8 cellular contexts compared by ENCODE assay signal in the genomic region with DNA sequence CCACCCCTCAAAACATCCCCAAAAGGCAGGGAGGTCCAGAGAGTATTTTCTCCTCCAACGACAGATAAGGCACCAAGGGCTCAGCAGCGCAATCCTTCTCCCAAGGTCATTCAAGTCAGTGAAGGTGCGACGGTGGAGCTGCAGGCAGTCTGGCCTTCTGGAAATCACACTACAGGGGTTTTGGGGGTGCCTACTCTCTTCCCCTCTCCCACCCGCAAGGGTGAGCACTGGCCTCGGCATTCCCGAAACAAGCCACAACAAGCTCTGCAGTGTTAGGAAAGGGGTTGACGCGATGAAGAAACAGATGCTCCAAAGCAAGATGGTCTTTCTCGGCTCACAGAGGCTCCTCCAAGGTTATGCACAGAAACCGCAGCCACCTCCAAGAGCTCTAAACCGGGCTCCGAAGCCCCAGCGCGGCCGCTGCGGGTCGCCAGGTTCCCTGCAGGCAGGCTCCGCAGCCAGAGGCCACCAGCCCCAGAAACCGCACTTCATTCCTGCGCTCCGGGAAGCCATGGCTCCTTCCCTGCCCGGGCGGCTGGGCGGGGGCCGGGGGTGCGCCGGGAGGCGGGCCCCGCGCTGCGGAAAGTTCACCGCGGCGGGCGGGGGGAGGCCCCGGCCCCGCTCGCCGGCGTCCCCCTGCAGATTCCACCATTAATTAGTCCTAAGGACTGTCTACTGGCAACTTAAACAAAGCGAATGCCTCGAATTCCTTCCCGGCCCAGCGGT. TPM values are rescaled to one million over a fixed set of nuclear protein-coding genes. Genes with fewer than 3 reads are reported as not detected.
DNase-seq lines count a peak whose midpoint lies in the region; ATAC-seq, FAIRE-seq and TF ChIP-seq lines count a peak whose summit lies in the region.

No MANE protein-coding gene starts in this region.

- 1 to 4% methylated on average over 38 to 39 of the region's 45 CpGs for WGBS in GM23248 (ENCODE audit: low coverage in 1 of 2, low lambda C conversion rate in 2 of 2, missing lambda C conversion rate in 2 of 2), 2 experiments
- 0 to 1% (median 1%) methylated on average over 45 of the region's 45 CpGs for WGBS in adipose tissue, 3 donors
- 1% methylated on average over 44 to 45 of the region's 45 CpGs for WGBS in heart right ventricle, 2 donors

- H3K27ac ChIP-seq in GM23248: peak overlapping the region; percentile 94
- H3K27ac ChIP-seq in adipose tissue (ENCODE audit: low read depth, low read length): peak overlapping the region; percentile 19
- H3K27ac ChIP-seq in heart right ventricle: peak overlapping the region; percentile 87 to 98 (median 96)
- H3K27ac ChIP-seq in parathyroid adenoma: peak overlapping the region; percentile 81

- no peak for FAIRE-seq in HTR-8/SVneo (lab: Jason Lieb, UNC)

- no peaks in the 10 kb centered on the region for H3K9me3 ChIP-seq in GM23248 (ENCODE audit: low read depth)
- no peaks in the 10 kb centered on the region for H3K9me3 ChIP-seq in heart right ventricle
- no peaks in the 10 kb centered on the region for H3K9me3 ChIP-seq in parathyroid adenoma (ENCODE audit: control insufficient read depth, low read length)

- peaks cover 17% of the 10 kb centered on the region for H4K20me1 ChIP-seq in GM23248 (ENCODE audit: insufficient read depth)

- H3K27me3 ChIP-seq in GM23248 (replicated peaks; ENCODE audit: insufficient read depth) (no peaks in the 10 kb centered on the region), heart right ventricle (no peaks in the 10 kb centered on the region), parathyroid adenoma (ENCODE audit: control insufficient read depth, insufficient read depth, low read length) (no peaks in the 10 kb centered on the region)

- intact Hi-C loops in heart right ventricle (cut with DNase I): loop anchor here in 3 of 10 donors (1.0 to 5.0 kb wide), 2 partner anchors 10 to 45 kb away; no protein-coding TSS in a partner anchor

- H3K4me3 ChIP-seq in GM23248: peak overlapping the region; percentile 75
- H3K4me3 ChIP-seq in heart right ventricle: peak overlapping the region; percentile 54 to 95 (median 90)
- peak overlapping the region; percentile 57 for H3K4me3 ChIP-seq in parathyroid adenoma (ENCODE audit: low read depth, low read length)

- in situ Hi-C loops in GM23248 (cut with MboI): no loop called here
- in situ Hi-C loops in SK-MEL-5 (cut with HindIII; ENCODE audit: low pct_unique_long_range_greater_than_20kb, low sequenced_read_pairs): no loop called here

- peak overlapping the region; percentile 39; the same call in 1 of the 2 replicates for H2AFZ ChIP-seq in GM23248
- peak overlapping the region; percentile 77 for H2AFZ ChIP-seq in parathyroid adenoma

- H3K4me2 ChIP-seq in GM23248 (ENCODE audit: unreplicated experiment): peak overlapping the region; percentile 86
- H3K4me2 ChIP-seq in parathyroid adenoma (ENCODE audit: low read length): peak overlapping the region; percentile 55

- DNase-seq in Ammon's horn (ENCODE audit: low spot score) (peak; percentile 24), GM23248 (peak; percentile 74), SK-MEL-5 (ENCODE audit: low read depth, low spot score) (peak; percentile 37), heart right ventricle (peak; percentile 37 to 55), NK-92 (lab: John Stamatoyannopoulos, UW; ENCODE audit: unreplicated experiment) (no peak), HTR-8/SVneo (ENCODE audit: insufficient read length, low spot score) (no peak)

- TF ChIP-seq CTCF in heart right ventricle (IDR thresholded peaks at IDR 0.05): no peak
- no peak for TF ChIP-seq CTCF in parathyroid adenoma (IDR thresholded peaks at IDR 0.05)

- H3K79me2 ChIP-seq in GM23248 (ENCODE audit: insufficient read depth): peaks cover 54% of the 10 kb centered on the region
- peaks cover 14% of the 10 kb centered on the region for H3K79me2 ChIP-seq in parathyroid adenoma

- H3F3A ChIP-seq in GM23248 (ENCODE audit: insufficient read depth): peaks cover 37% of the 10 kb centered on the region

- no peaks in the 10 kb centered on the region for H3K9me2 ChIP-seq in GM23248 (ENCODE audit: insufficient read depth)

- H3K36me3 ChIP-seq in GM23248 (ENCODE audit: low read depth) (no peaks in the 10 kb centered on the region), heart right ventricle (no peaks in the 10 kb centered on the region), parathyroid adenoma (ENCODE audit: control insufficient read depth, insufficient read depth, low read length) (no peaks in the 10 kb centered on the region)

- ATAC-seq in heart right ventricle: peak; percentile 34 to 62 (median 46)

- H3K9ac ChIP-seq in GM23248: peak overlapping the region; percentile 95
- H3K9ac ChIP-seq in parathyroid adenoma: no peak overlapping the region

- H3K4me1 ChIP-seq in GM23248 (ENCODE audit: insufficient read depth) (peaks cover 38% of the 10 kb centered on the region), heart right ventricle (peaks cover 6 to 80% (median 57%) of the 10 kb centered on the region in 9 donors), parathyroid adenoma (peaks cover 6% of the 10 kb centered on the region)

RNA-seq across cellular contexts. Expression of a gene that starts 1.1 kb away (rescaled TPM):
- total RNA-seq in GM23248 (2014; rRNA removed; shearing (Covaris generic)): 28.1 and 35.0 TPM in 2 replicates
- 52.2 and 55.8 TPM in 2 replicates for polyA plus RNA-seq in GM23248 (2016; fragmentation: Nextera tagmentation; extraction: Ambion mirVana)
- 13.2 and 15.0 TPM in 2 replicates for total RNA-seq in SK-MEL-5 (2014; rRNA removed; shearing (Covaris generic))
- 7.5 and 12.8 TPM in 2 replicates for polyA plus RNA-seq in SK-MEL-5 (2015; cell fraction: cytosol; rRNA removed)
- polyA plus RNA-seq in SK-MEL-5 (2015; cell fraction: nucleus; rRNA removed): 10.5 and 12.2 TPM in 2 replicates
- polyA plus RNA-seq in adipose tissue: 10 to 100 TPM in 1 of 3 donors, 1 to 10 TPM in 2; 3.0 to 15.5 (median 7.0) TPM
- total RNA-seq in heart right ventricle: 10 to 100 TPM; 26.3 to 40.1 (median 32.2) TPM
- polyA plus RNA-seq in heart right ventricle: 1 to 10 TPM; 6.4 to 7.7 TPM

RNA-seq across cellular contexts. Expression of a gene that starts 49.8 kb away (rescaled TPM):
- total RNA-seq in GM23248 (2014; rRNA removed; shearing (Covaris generic)): not detected in 2 replicates
- not detected in 2 replicates for polyA plus RNA-seq in GM23248 (2016; fragmentation: Nextera tagmentation; extraction: Ambion mirVana)
- 0.05 TPM in 1 of 2 replicates, not detected in the other for total RNA-seq in SK-MEL-5 (2014; rRNA removed; shearing (Covaris generic))
- polyA plus RNA-seq in SK-MEL-5 (2015; cell fraction: cytosol; rRNA removed): 0.14 TPM in 1 of 2 replicates, not detected in the other
- not detected in 2 replicates for polyA plus RNA-seq in SK-MEL-5 (2015; cell fraction: nucleus; rRNA removed)
- polyA plus RNA-seq in adipose tissue: under 1 TPM in 1 of 3 donors, not detected in 2; 0.02 TPM
- total RNA-seq in heart right ventricle: not detected
- polyA plus RNA-seq in heart right ventricle: under 1 TPM; 0.01 to 0.07 TPM

Comparison
In these comparisons a context has a peak if more than half of its experiments do, and no peak if none do; other contexts are left out.
1. DNase-seq: peak in Ammon's horn (single experiment), GM23248 (single experiment), SK-MEL-5 (single experiment) and heart right ventricle (2 of 2); none in NK-92 (single experiment) and HTR-8/SVneo (single experiment).
2. H3K27ac ChIP-seq: peak in every context shown above with its lines; median percentile 96 in heart right ventricle; 94 in GM23248; 81 in parathyroid adenoma; 19 in adipose tissue.
3. Peak in every context shown above with its lines, with median percentiles within 50 percentile points of each other: H3K4me3 ChIP-seq.